In the genomic region with DNA sequence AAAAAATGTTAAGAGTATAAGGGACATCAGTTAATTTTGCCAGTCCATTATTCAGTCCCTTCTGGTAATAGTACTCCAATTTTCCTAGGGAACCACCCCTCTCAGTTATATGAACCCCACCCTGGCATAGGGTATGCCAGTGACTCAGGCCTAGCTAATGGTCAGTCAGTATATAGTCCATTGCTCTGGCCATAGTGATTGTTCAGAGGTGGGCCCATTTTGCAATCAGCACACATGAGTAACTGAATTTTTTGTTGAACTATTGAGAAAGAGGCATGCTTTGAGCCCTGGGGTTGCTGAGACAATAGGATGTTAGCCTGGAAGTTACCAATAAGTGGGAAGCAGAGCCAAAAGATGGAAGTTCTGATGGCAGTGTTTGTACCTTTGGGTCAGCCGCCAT, we compare ENCODE assay signal across 1 cellular context.
A peak's percentile ranks its signal among the peaks of the same experiment; 100 is the strongest.
TF ChIP-seq lines count a peak whose summit lies in the region.

No MANE protein-coding gene starts in this region.

TF ChIP-seq in HepG2, 621 proteins besides CTCF, POLR2A, EP300 and RAD21 (continued from another document):
- TF ChIP-seq, protein P1, sequence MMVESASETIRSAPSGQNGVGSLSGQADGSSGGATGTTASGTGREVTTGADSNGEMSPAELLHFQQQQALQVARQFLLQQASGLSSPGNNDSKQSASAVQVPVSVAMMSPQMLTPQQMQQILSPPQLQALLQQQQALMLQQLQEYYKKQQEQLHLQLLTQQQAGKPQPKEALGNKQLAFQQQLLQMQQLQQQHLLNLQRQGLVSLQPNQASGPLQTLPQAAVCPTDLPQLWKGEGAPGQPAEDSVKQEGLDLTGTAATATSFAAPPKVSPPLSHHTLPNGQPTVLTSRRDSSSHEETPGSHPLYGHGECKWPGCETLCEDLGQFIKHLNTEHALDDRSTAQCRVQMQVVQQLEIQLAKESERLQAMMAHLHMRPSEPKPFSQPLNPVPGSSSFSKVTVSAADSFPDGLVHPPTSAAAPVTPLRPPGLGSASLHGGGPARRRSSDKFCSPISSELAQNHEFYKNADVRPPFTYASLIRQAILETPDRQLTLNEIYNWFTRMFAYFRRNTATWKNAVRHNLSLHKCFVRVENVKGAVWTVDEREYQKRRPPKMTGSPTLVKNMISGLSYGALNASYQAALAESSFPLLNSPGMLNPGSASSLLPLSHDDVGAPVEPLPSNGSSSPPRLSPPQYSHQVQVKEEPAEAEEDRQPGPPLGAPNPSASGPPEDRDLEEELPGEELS (CRISPR knock-in tag; IDR thresholded peaks at IDR 0.05) = peak; percentile 22; the same call in 1 of the 2 replicates
- TF ChIP-seq, protein P2, sequence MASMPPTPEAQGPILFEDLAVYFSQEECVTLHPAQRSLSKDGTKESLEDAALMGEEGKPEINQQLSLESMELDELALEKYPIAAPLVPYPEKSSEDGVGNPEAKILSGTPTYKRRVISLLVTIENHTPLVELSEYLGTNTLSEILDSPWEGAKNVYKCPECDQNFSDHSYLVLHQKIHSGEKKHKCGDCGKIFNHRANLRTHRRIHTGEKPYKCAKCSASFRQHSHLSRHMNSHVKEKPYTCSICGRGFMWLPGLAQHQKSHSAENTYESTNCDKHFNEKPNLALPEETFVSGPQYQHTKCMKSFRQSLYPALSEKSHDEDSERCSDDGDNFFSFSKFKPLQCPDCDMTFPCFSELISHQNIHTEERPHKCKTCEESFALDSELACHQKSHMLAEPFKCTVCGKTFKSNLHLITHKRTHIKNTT (CRISPR knock-in tag; IDR thresholded peaks at IDR 0.05) = no peak
- TF ChIP-seq, protein P3, sequence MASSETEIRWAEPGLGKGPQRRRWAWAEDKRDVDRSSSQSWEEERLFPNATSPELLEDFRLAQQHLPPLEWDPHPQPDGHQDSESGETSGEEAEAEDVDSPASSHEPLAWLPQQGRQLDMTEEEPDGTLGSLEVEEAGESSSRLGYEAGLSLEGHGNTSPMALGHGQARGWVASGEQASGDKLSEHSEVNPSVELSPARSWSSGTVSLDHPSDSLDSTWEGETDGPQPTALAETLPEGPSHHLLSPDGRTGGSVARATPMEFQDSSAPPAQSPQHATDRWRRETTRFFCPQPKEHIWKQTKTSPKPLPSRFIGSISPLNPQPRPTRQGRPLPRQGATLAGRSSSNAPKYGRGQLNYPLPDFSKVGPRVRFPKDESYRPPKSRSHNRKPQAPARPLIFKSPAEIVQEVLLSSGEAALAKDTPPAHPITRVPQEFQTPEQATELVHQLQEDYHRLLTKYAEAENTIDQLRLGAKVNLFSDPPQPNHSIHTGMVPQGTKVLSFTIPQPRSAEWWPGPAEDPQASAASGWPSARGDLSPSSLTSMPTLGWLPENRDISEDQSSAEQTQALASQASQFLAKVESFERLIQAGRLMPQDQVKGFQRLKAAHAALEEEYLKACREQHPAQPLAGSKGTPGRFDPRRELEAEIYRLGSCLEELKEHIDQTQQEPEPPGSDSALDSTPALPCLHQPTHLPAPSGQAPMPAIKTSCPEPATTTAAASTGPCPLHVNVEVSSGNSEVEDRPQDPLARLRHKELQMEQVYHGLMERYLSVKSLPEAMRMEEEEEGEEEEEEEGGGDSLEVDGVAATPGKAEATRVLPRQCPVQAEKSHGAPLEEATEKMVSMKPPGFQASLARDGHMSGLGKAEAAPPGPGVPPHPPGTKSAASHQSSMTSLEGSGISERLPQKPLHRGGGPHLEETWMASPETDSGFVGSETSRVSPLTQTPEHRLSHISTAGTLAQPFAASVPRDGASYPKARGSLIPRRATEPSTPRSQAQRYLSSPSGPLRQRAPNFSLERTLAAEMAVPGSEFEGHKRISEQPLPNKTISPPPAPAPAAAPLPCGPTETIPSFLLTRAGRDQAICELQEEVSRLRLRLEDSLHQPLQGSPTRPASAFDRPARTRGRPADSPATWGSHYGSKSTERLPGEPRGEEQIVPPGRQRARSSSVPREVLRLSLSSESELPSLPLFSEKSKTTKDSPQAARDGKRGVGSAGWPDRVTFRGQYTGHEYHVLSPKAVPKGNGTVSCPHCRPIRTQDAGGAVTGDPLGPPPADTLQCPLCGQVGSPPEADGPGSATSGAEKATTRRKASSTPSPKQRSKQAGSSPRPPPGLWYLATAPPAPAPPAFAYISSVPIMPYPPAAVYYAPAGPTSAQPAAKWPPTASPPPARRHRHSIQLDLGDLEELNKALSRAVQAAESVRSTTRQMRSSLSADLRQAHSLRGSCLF (CRISPR knock-in tag; IDR thresholded peaks at IDR 0.05; ENCODE audit: borderline replicate concordance) = no peak
- no peak for TF ChIP-seq ZBTB21 (CRISPR knock-in tag; IDR thresholded peaks at IDR 0.05)
- TF ChIP-seq KDM1A (CRISPR knock-in tag; IDR thresholded peaks at IDR 0.05) = peak; percentile 49; the same call in 1 of the 2 replicates
- no peak for TF ChIP-seq ZNF572 (CRISPR knock-in tag; IDR thresholded peaks at IDR 0.05)
- no peak for TF ChIP-seq MBD4 (IDR thresholded peaks at IDR 0.05; ENCODE audit: borderline replicate concordance, low read length)
- TF ChIP-seq ZNF724P (CRISPR knock-in tag; IDR thresholded peaks at IDR 0.05; ENCODE audit: borderline replicate concordance) = no peak
- TF ChIP-seq, protein P4, sequence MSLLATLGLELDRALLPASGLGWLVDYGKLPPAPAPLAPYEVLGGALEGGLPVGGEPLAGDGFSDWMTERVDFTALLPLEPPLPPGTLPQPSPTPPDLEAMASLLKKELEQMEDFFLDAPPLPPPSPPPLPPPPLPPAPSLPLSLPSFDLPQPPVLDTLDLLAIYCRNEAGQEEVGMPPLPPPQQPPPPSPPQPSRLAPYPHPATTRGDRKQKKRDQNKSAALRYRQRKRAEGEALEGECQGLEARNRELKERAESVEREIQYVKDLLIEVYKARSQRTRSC (CRISPR knock-in tag; IDR thresholded peaks at IDR 0.05; ENCODE audit: low read depth) = no peak
- no peak for TF ChIP-seq ZNF737 (CRISPR knock-in tag; IDR thresholded peaks at IDR 0.05; ENCODE audit: borderline replicate concordance)
- TF ChIP-seq HNF4G (IDR thresholded peaks at IDR 0.05; ENCODE audit: borderline replicate concordance, low read depth, low read length) = peak; percentile 29; the same call in 1 of the 2 replicates
- TF ChIP-seq HNF4G (CRISPR knock-in tag; IDR thresholded peaks at IDR 0.05; ENCODE audit: borderline replicate concordance, low read depth) = no peak
- TF ChIP-seq HOXA3 (CRISPR knock-in tag; IDR thresholded peaks at IDR 0.05) = peak; percentile 41; the same call in 1 of the 2 replicates
- TF ChIP-seq, protein P5, sequence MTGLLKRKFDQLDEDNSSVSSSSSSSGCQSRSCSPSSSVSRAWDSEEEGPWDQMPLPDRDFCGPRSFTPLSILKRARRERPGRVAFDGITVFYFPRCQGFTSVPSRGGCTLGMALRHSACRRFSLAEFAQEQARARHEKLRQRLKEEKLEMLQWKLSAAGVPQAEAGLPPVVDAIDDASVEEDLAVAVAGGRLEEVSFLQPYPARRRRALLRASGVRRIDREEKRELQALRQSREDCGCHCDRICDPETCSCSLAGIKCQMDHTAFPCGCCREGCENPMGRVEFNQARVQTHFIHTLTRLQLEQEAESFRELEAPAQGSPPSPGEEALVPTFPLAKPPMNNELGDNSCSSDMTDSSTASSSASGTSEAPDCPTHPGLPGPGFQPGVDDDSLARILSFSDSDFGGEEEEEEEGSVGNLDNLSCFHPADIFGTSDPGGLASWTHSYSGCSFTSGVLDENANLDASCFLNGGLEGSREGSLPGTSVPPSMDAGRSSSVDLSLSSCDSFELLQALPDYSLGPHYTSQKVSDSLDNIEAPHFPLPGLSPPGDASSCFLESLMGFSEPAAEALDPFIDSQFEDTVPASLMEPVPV (CRISPR knock-in tag; IDR thresholded peaks at IDR 0.05) = no peak
- TF ChIP-seq YEATS2 (CRISPR knock-in tag; IDR thresholded peaks at IDR 0.05; ENCODE audit: borderline replicate concordance) = peak; percentile 32; the same call in 1 of the 2 replicates
- TF ChIP-seq HDAC1 (CRISPR knock-in tag; IDR thresholded peaks at IDR 0.05) = 0 out of 2 replicates have a peak, but pooled peaks have one; percentile 38
- no peak for TF ChIP-seq CCAR2 (optimal IDR thresholded peaks at IDR 0.05; ENCODE audit: low read depth, low read length)
- no peak for TF ChIP-seq ZNF670 (CRISPR knock-in tag; IDR thresholded peaks at IDR 0.05; ENCODE audit: borderline replicate concordance)
- TF ChIP-seq, protein P6, sequence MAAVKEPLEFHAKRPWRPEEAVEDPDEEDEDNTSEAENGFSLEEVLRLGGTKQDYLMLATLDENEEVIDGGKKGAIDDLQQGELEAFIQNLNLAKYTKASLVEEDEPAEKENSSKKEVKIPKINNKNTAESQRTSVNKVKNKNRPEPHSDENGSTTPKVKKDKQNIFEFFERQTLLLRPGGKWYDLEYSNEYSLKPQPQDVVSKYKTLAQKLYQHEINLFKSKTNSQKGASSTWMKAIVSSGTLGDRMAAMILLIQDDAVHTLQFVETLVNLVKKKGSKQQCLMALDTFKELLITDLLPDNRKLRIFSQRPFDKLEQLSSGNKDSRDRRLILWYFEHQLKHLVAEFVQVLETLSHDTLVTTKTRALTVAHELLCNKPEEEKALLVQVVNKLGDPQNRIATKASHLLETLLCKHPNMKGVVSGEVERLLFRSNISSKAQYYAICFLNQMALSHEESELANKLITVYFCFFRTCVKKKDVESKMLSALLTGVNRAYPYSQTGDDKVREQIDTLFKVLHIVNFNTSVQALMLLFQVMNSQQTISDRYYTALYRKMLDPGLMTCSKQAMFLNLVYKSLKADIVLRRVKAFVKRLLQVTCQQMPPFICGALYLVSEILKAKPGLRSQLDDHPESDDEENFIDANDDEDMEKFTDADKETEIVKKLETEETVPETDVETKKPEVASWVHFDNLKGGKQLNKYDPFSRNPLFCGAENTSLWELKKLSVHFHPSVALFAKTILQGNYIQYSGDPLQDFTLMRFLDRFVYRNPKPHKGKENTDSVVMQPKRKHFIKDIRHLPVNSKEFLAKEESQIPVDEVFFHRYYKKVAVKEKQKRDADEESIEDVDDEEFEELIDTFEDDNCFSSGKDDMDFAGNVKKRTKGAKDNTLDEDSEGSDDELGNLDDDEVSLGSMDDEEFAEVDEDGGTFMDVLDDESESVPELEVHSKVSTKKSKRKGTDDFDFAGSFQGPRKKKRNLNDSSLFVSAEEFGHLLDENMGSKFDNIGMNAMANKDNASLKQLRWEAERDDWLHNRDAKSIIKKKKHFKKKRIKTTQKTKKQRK (IDR thresholded peaks at IDR 0.05; ENCODE audit: low read length) = no peak
- no peak for TF ChIP-seq FOXA1 (IDR thresholded peaks at IDR 0.05)
- TF ChIP-seq FOXA1 (CRISPR knock-in tag; IDR thresholded peaks at IDR 0.05) = peak; percentile 60
- TF ChIP-seq ZFY (CRISPR knock-in tag; IDR thresholded peaks at IDR 0.05) = peak; percentile 18; the same call in 1 of the 2 replicates
- no peak for TF ChIP-seq SMAD9 (CRISPR knock-in tag; IDR thresholded peaks at IDR 0.05)
- TF ChIP-seq ZNF12 (CRISPR knock-in tag; IDR thresholded peaks at IDR 0.05) = peak; percentile 59; the same call in 1 of the 2 replicates
- TF ChIP-seq KDM3A (CRISPR knock-in tag; IDR thresholded peaks at IDR 0.05; ENCODE audit: low read depth) = no peak
- no peak for TF ChIP-seq ZNF768 (CRISPR knock-in tag; IDR thresholded peaks at IDR 0.05)
- no peak for TF ChIP-seq NFE2L1 (CRISPR knock-in tag; IDR thresholded peaks at IDR 0.05; ENCODE audit: borderline replicate concordance)
- peak; percentile 37 for TF ChIP-seq TEAD3 (CRISPR knock-in tag; optimal IDR thresholded peaks at IDR 0.05; ENCODE audit: borderline replicate concordance)
- no peak for TF ChIP-seq NFIC (IDR thresholded peaks at IDR 0.05; ENCODE audit: low read length)
- TF ChIP-seq, protein P7, sequence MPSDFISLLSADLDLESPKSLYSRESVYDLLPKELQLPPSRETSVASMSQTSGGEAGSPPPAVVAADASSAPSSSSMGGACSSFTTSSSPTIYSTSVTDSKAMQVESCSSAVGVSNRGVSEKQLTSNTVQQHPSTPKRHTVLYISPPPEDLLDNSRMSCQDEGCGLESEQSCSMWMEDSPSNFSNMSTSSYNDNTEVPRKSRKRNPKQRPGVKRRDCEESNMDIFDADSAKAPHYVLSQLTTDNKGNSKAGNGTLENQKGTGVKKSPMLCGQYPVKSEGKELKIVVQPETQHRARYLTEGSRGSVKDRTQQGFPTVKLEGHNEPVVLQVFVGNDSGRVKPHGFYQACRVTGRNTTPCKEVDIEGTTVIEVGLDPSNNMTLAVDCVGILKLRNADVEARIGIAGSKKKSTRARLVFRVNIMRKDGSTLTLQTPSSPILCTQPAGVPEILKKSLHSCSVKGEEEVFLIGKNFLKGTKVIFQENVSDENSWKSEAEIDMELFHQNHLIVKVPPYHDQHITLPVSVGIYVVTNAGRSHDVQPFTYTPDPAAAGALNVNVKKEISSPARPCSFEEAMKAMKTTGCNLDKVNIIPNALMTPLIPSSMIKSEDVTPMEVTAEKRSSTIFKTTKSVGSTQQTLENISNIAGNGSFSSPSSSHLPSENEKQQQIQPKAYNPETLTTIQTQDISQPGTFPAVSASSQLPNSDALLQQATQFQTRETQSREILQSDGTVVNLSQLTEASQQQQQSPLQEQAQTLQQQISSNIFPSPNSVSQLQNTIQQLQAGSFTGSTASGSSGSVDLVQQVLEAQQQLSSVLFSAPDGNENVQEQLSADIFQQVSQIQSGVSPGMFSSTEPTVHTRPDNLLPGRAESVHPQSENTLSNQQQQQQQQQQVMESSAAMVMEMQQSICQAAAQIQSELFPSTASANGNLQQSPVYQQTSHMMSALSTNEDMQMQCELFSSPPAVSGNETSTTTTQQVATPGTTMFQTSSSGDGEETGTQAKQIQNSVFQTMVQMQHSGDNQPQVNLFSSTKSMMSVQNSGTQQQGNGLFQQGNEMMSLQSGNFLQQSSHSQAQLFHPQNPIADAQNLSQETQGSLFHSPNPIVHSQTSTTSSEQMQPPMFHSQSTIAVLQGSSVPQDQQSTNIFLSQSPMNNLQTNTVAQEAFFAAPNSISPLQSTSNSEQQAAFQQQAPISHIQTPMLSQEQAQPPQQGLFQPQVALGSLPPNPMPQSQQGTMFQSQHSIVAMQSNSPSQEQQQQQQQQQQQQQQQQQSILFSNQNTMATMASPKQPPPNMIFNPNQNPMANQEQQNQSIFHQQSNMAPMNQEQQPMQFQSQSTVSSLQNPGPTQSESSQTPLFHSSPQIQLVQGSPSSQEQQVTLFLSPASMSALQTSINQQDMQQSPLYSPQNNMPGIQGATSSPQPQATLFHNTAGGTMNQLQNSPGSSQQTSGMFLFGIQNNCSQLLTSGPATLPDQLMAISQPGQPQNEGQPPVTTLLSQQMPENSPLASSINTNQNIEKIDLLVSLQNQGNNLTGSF (CRISPR knock-in tag; IDR thresholded peaks at IDR 0.05) = no peak
- TF ChIP-seq RNF2 (conservative IDR thresholded peaks at IDR 0.05; ENCODE audit: low read depth) = no peak
- TF ChIP-seq, protein P8, sequence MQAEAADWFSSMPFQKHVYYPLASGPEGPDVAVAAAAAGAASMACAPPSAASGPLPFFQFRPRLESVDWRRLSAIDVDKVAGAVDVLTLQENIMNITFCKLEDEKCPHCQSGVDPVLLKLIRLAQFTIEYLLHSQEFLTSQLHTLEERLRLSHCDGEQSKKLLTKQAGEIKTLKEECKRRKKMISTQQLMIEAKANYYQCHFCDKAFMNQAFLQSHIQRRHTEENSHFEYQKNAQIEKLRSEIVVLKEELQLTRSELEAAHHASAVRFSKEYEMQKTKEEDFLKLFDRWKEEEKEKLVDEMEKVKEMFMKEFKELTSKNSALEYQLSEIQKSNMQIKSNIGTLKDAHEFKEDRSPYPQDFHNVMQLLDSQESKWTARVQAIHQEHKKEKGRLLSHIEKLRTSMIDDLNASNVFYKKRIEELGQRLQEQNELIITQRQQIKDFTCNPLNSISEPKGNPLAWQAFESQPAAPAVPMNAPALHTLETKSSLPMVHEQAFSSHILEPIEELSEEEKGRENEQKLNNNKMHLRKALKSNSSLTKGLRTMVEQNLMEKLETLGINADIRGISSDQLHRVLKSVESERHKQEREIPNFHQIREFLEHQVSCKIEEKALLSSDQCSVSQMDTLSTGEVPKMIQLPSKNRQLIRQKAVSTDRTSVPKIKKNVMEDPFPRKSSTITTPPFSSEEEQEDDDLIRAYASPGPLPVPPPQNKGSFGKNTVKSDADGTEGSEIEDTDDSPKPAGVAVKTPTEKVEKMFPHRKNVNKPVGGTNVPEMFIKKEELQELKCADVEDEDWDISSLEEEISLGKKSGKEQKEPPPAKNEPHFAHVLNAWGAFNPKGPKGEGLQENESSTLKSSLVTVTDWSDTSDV (CRISPR knock-in tag; IDR thresholded peaks at IDR 0.05) = no peak
- peak; percentile 86 for TF ChIP-seq CEBPG (CRISPR knock-in tag; IDR thresholded peaks at IDR 0.05)
- 0 out of 2 replicates have a peak, but pooled peaks have one; percentile 36 for TF ChIP-seq ZNF331 (CRISPR knock-in tag; IDR thresholded peaks at IDR 0.05)
